1 cellular context compared by ENCODE assay signal in genomic region chr6:4105980-4106536, GRCh38.
TF ChIP-seq lines count a peak whose summit lies in the region.

No MANE protein-coding gene starts in this region.

TF ChIP-seq in HepG2, 621 proteins besides CTCF, POLR2A, EP300 and RAD21 (continued from another document and continues in another):
- TF ChIP-seq ZNF550 (CRISPR knock-in tag; IDR thresholded peaks at IDR 0.05; ENCODE audit: borderline replicate concordance) (no peak), ZBTB21 (CRISPR knock-in tag; IDR thresholded peaks at IDR 0.05) (no peak), ZBTB3 (CRISPR knock-in tag; IDR thresholded peaks at IDR 0.05; ENCODE audit: borderline replicate concordance, low read depth) (no peak), HOXA9 (CRISPR knock-in tag; IDR thresholded peaks at IDR 0.05; ENCODE audit: borderline replicate concordance) (no peak), AHDC1 (CRISPR knock-in tag; IDR thresholded peaks at IDR 0.05; ENCODE audit: borderline replicate concordance) (peak; percentile 28; the same call in 1 of the 2 replicates), GPN1 (CRISPR knock-in tag; IDR thresholded peaks at IDR 0.05; ENCODE audit: borderline replicate concordance) (no peak), ZNF841 (CRISPR knock-in tag; IDR thresholded peaks at IDR 0.05; ENCODE audit: borderline replicate concordance) (no peak), ZNF292 (CRISPR knock-in tag; IDR thresholded peaks at IDR 0.05; ENCODE audit: borderline replicate concordance, low read depth) (no peak), CCAR2 (optimal IDR thresholded peaks at IDR 0.05; ENCODE audit: low read depth, low read length) (no peak), JUND (CRISPR knock-in tag; IDR thresholded peaks at IDR 0.05) (no peak), NCOR1 (IDR thresholded peaks at IDR 0.05; ENCODE audit: borderline replicate concordance, low read length) (peak; percentile 53; the same call in 1 of the 2 replicates), ZMYM2 (CRISPR knock-in tag; IDR thresholded peaks at IDR 0.05) (0 out of 2 replicates have a peak, but pooled peaks have one; percentile 38), ZNF709 (CRISPR knock-in tag; IDR thresholded peaks at IDR 0.05) (no peak), FOXP1 (IDR thresholded peaks at IDR 0.05) (no peak), FOXP1 (CRISPR knock-in tag; IDR thresholded peaks at IDR 0.05) (peak; percentile 17; the same call in 1 of the 2 replicates), NCOA5 (CRISPR knock-in tag; IDR thresholded peaks at IDR 0.05) (no peak), FOXC1 (CRISPR knock-in tag; IDR thresholded peaks at IDR 0.05; ENCODE audit: borderline replicate concordance) (no peak), ZNF10 (CRISPR knock-in tag; IDR thresholded peaks at IDR 0.05; ENCODE audit: borderline replicate concordance, low read depth) (no peak), ZNF253 (CRISPR knock-in tag; IDR thresholded peaks at IDR 0.05; ENCODE audit: borderline replicate concordance) (no peak), KAT8 (CRISPR knock-in tag; IDR thresholded peaks at IDR 0.05) (0 out of 2 replicates have a peak, but pooled peaks have one; percentile 11), GATAD1 (CRISPR knock-in tag; IDR thresholded peaks at IDR 0.05) (no peak), FOSL1 (CRISPR knock-in tag; IDR thresholded peaks at IDR 0.05; ENCODE audit: borderline replicate concordance) (no peak), USF2 (IDR thresholded peaks at IDR 0.05; ENCODE audit: low read depth, low read length) (no peak), USF2 (CRISPR knock-in tag; IDR thresholded peaks at IDR 0.05; ENCODE audit: borderline replicate concordance) (no peak), ZNF850 (CRISPR knock-in tag; conservative IDR thresholded peaks at IDR 0.05) (no peak)
- TF ChIP-seq, protein P1, sequence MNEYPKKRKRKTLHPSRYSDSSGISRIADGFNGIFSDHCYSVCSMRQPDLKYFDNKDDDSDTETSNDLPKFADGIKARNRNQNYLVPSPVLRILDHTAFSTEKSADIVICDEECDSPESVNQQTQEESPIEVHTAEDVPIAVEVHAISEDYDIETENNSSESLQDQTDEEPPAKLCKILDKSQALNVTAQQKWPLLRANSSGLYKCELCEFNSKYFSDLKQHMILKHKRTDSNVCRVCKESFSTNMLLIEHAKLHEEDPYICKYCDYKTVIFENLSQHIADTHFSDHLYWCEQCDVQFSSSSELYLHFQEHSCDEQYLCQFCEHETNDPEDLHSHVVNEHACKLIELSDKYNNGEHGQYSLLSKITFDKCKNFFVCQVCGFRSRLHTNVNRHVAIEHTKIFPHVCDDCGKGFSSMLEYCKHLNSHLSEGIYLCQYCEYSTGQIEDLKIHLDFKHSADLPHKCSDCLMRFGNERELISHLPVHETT (CRISPR knock-in tag; conservative IDR thresholded peaks at IDR 0.05) = 0 out of 2 replicates have a peak, but pooled peaks have one; percentile 56
- TF ChIP-seq, protein P2, sequence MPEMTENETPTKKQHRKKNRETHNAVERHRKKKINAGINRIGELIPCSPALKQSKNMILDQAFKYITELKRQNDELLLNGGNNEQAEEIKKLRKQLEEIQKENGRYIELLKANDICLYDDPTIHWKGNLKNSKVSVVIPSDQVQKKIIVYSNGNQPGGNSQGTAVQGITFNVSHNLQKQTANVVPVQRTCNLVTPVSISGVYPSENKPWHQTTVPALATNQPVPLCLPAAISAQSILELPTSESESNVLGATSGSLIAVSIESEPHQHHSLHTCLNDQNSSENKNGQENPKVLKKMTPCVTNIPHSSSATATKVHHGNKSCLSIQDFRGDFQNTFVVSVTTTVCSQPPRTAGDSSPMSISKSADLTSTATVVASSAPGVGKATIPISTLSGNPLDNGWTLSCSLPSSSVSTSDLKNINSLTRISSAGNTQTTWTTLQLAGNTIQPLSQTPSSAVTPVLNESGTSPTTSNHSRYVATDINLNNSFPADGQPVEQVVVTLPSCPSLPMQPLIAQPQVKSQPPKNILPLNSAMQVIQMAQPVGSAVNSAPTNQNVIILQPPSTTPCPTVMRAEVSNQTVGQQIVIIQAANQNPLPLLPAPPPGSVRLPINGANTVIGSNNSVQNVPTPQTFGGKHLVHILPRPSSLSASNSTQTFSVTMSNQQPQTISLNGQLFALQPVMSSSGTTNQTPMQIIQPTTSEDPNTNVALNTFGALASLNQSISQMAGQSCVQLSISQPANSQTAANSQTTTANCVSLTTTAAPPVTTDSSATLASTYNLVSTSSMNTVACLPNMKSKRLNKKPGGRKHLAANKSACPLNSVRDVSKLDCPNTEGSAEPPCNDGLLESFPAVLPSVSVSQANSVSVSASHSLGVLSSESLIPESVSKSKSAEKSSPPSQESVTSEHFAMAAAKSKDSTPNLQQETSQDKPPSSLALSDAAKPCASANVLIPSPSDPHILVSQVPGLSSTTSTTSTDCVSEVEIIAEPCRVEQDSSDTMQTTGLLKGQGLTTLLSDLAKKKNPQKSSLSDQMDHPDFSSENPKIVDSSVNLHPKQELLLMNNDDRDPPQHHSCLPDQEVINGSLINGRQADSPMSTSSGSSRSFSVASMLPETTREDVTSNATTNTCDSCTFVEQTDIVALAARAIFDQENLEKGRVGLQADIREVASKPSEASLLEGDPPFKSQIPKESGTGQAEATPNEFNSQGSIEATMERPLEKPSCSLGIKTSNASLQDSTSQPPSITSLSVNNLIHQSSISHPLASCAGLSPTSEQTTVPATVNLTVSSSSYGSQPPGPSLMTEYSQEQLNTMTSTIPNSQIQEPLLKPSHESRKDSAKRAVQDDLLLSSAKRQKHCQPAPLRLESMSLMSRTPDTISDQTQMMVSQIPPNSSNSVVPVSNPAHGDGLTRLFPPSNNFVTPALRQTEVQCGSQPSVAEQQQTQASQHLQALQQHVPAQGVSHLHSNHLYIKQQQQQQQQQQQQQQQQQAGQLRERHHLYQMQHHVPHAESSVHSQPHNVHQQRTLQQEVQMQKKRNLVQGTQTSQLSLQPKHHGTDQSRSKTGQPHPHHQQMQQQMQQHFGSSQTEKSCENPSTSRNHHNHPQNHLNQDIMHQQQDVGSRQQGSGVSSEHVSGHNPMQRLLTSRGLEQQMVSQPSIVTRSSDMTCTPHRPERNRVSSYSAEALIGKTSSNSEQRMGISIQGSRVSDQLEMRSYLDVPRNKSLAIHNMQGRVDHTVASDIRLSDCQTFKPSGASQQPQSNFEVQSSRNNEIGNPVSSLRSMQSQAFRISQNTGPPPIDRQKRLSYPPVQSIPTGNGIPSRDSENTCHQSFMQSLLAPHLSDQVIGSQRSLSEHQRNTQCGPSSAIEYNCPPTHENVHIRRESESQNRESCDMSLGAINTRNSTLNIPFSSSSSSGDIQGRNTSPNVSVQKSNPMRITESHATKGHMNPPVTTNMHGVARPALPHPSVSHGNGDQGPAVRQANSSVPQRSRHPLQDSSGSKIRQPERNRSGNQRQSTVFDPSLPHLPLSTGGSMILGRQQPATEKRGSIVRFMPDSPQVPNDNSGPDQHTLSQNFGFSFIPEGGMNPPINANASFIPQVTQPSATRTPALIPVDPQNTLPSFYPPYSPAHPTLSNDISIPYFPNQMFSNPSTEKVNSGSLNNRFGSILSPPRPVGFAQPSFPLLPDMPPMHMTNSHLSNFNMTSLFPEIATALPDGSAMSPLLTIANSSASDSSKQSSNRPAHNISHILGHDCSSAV (CRISPR knock-in tag; IDR thresholded peaks at IDR 0.05; ENCODE audit: borderline replicate concordance) = no peak
- TF ChIP-seq, protein P3, sequence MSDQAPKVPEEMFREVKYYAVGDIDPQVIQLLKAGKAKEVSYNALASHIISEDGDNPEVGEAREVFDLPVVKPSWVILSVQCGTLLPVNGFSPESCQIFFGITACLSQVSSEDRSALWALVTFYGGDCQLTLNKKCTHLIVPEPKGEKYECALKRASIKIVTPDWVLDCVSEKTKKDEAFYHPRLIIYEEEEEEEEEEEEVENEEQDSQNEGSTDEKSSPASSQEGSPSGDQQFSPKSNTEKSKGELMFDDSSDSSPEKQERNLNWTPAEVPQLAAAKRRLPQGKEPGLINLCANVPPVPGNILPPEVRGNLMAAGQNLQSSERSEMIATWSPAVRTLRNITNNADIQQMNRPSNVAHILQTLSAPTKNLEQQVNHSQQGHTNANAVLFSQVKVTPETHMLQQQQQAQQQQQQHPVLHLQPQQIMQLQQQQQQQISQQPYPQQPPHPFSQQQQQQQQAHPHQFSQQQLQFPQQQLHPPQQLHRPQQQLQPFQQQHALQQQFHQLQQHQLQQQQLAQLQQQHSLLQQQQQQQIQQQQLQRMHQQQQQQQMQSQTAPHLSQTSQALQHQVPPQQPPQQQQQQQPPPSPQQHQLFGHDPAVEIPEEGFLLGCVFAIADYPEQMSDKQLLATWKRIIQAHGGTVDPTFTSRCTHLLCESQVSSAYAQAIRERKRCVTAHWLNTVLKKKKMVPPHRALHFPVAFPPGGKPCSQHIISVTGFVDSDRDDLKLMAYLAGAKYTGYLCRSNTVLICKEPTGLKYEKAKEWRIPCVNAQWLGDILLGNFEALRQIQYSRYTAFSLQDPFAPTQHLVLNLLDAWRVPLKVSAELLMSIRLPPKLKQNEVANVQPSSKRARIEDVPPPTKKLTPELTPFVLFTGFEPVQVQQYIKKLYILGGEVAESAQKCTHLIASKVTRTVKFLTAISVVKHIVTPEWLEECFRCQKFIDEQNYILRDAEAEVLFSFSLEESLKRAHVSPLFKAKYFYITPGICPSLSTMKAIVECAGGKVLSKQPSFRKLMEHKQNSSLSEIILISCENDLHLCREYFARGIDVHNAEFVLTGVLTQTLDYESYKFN (CRISPR knock-in tag; conservative IDR thresholded peaks at IDR 0.05) = peak; percentile 35; the same call in 1 of the 2 replicates
- TF ChIP-seq, protein P4, sequence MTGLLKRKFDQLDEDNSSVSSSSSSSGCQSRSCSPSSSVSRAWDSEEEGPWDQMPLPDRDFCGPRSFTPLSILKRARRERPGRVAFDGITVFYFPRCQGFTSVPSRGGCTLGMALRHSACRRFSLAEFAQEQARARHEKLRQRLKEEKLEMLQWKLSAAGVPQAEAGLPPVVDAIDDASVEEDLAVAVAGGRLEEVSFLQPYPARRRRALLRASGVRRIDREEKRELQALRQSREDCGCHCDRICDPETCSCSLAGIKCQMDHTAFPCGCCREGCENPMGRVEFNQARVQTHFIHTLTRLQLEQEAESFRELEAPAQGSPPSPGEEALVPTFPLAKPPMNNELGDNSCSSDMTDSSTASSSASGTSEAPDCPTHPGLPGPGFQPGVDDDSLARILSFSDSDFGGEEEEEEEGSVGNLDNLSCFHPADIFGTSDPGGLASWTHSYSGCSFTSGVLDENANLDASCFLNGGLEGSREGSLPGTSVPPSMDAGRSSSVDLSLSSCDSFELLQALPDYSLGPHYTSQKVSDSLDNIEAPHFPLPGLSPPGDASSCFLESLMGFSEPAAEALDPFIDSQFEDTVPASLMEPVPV (CRISPR knock-in tag; IDR thresholded peaks at IDR 0.05) = no peak
- TF ChIP-seq, protein P5, sequence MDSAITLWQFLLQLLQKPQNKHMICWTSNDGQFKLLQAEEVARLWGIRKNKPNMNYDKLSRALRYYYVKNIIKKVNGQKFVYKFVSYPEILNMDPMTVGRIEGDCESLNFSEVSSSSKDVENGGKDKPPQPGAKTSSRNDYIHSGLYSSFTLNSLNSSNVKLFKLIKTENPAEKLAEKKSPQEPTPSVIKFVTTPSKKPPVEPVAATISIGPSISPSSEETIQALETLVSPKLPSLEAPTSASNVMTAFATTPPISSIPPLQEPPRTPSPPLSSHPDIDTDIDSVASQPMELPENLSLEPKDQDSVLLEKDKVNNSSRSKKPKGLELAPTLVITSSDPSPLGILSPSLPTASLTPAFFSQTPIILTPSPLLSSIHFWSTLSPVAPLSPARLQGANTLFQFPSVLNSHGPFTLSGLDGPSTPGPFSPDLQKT (CRISPR knock-in tag; IDR thresholded peaks at IDR 0.05; ENCODE audit: borderline replicate concordance) = no peak
